ENCODE assay signal across 15 cellular contexts in the genomic region with DNA sequence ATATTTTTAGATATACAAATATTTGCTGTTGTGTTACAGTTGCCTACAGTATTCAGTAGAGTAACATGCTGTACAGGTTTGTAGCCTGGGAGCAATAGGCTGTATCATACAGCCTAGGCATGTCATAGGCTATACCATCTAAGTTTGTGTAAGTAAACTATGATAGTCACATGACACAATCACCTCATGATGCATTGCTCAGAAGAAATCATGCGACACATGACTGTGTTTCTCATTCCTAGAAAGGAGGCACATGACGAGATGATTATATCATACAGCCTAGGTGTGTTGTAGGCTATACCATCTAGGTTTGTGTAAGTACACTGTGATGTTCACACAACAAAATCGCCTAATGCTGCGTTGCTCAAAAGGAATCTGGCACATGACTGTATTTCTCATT. TPM values are rescaled to one million over a fixed set of nuclear protein-coding genes. Genes with fewer than 3 reads are reported as not detected.
DNase-seq lines count a peak whose midpoint lies in the region; ATAC-seq and TF ChIP-seq lines count a peak whose summit lies in the region.
"Had no signal": no experiment of that assay in that cellular context is flagged by ENCODE, and none has a peak within 500 bp of the region (broad histone marks: within the 10 kb centered on the region; RNA-seq: fewer than 3 reads in every experiment).

No MANE protein-coding gene starts in this region.

- POLR2A ChIA-PET in Panc1 (lab: Charles Lee): no interaction called here

- BruUV-seq in Panc1 (replicated peaks; lab: Mats Ljungman, UMichigan): no TSS peak

- no peak overlapping the region for H3K4me3 Mint-ChIP-seq in stimulated activated effector memory CD8-positive, alpha-beta T cell treated with anti-CD3 and anti-CD28 coated beads, Interleukin-12 subunit alpha, Interleukin-12 subunit beta, amount 100 ng/mL, for 72 hours

- no peaks in the 10 kb centered on the region for H3K9me3 ChIP-seq in Panc1 (ENCODE audit: control insufficient read depth, insufficient read depth, low read depth, low read length)

- H3K4me3 ChIP-seq in Panc1 (ENCODE audit: low read depth in 2 of 2, low read length in 2 of 2) (no peak overlapping the region), epithelial cell of esophagus (ENCODE audit: low read length) (no peak overlapping the region)
- H3K4me3 ChIP-seq: GM23248 had no signal

- in situ Hi-C loops in Panc1 (cut with HindIII; ENCODE audit: low pct_unique_long_range_greater_than_20kb, low sequenced_read_pairs): no loop called here

- H3K27ac Mint-ChIP-seq in stimulated activated effector memory CD8-positive, alpha-beta T cell treated with anti-CD3 and anti-CD28 coated beads, Interleukin-12 subunit alpha, Interleukin-12 subunit beta, amount 100 ng/mL, for 72 hours: no peak overlapping the region

- intact Hi-C loops in Panc1 (cut with micrococcal nuclease; ENCODE audit: unreplicated experiment): no loop called here

- H3K4me1 ChIP-seq in Panc1 (ENCODE audit: control insufficient read depth, insufficient read depth, low read length): no peaks in the 10 kb centered on the region

- H3K36me3 ChIP-seq in Panc1 (ENCODE audit: control insufficient read depth, insufficient read depth, low read length): no peaks in the 10 kb centered on the region

- DNase-seq in activated CD4-positive, CD25-positive, alpha-beta regulatory T cell (lab: John Stamatoyannopoulos, UW): no peak
- DNase-seq in Panc1 (ENCODE audit: low read depth, low spot score): peak; percentile 12
- DNase-seq in epithelial cell of esophagus (ENCODE audit: low read depth): peak; percentile 53
- no peak for DNase-seq in stimulated activated effector memory CD8-positive, alpha-beta T cell treated with anti-CD3 and anti-CD28 coated beads, Interleukin-12 subunit alpha, Interleukin-12 subunit beta, amount 100 ng/mL, for 72 hours (ENCODE audit: low spot score in 2 of 2)
- no peak for DNase-seq in GDM1 (lab: John Stamatoyannopoulos, UW)
- no peak for DNase-seq in A172 (ENCODE audit: low spot score)
- DNase-seq: DMS53, GM23248, NCI-H2171, SHP77 treated with DMSO at 0.1 percent for 48 hours had no signal

- H3K27me3 ChIP-seq in Panc1 (ENCODE audit: control insufficient read depth, insufficient read depth, low read length): no peaks in the 10 kb centered on the region

- CTCF ChIA-PET in Panc1 (lab: Charles Lee): no interaction called here

- ATAC-seq in activated CD4-positive, CD25-positive, alpha-beta regulatory T cell treated with anti-CD3 and anti-CD28 coated beads, Interleukin-2, amount 50 U/mL, for 24 hours: peak; percentile 36 to 38
- ATAC-seq in Panc1 (no peak), GM21529 (IDR thresholded peaks at IDR 0.05; ENCODE audit: unreplicated experiment) (no peak)
- ATAC-seq in stimulated activated effector memory CD8-positive, alpha-beta T cell treated with anti-CD3 and anti-CD28 coated beads, Interleukin-12 subunit alpha, Interleukin-12 subunit beta, amount 100 ng/mL, for 72 hours: peak; percentile 76

- no peaks in the 10 kb centered on the region for H3K36me3 Mint-ChIP-seq in stimulated activated effector memory CD8-positive, alpha-beta T cell treated with anti-CD3 and anti-CD28 coated beads, Interleukin-12 subunit alpha, Interleukin-12 subunit beta, amount 100 ng/mL, for 72 hours

- H3K27ac ChIP-seq in Panc1 (ENCODE audit: low read length): no peak overlapping the region
- H3K27ac ChIP-seq: C4-2B, GM23248, HL-60, KMS-11 had no signal

- TF ChIP-seq CTCF in Panc1 (IDR thresholded peaks at IDR 0.05) (no peak), epithelial cell of esophagus (IDR thresholded peaks at IDR 0.05; ENCODE audit: insufficient read depth, low read depth, low read length, missing control alignments) (no peak)

- no peaks in the 10 kb centered on the region for H3K9me3 Mint-ChIP-seq in stimulated activated effector memory CD8-positive, alpha-beta T cell treated with anti-CD3 and anti-CD28 coated beads, Interleukin-12 subunit alpha, Interleukin-12 subunit beta, amount 100 ng/mL, for 72 hours

- no peaks in the 10 kb centered on the region for H3K4me1 Mint-ChIP-seq in stimulated activated effector memory CD8-positive, alpha-beta T cell treated with anti-CD3 and anti-CD28 coated beads, Interleukin-12 subunit alpha, Interleukin-12 subunit beta, amount 100 ng/mL, for 72 hours

RNA-seq across cellular contexts. Expression of gene NOPCHAP1, which starts 31.9 kb away (rescaled TPM):
- total RNA-seq in Panc1 (2021; ENCODE audit: unreplicated experiment): 24.0 TPM
- 20.8 TPM for polyA plus RNA-seq in Panc1 (2012; ENCODE audit: insufficient read length)
- total RNA-seq in A172 (2014; rRNA removed; shearing (Covaris generic)): 8.5 and 10.5 TPM in 2 replicates

RNA-seq across cellular contexts. Expression of gene SLC41A2, which starts 59.9 kb away (rescaled TPM):
- 27.3 TPM for total RNA-seq in Panc1 (2021; ENCODE audit: unreplicated experiment)
- polyA plus RNA-seq in Panc1 (2012; ENCODE audit: insufficient read length): 7.4 TPM
- 22.3 and 34.7 TPM in 2 replicates for total RNA-seq in A172 (2014; rRNA removed; shearing (Covaris generic))

Comparison
In these comparisons a context has a peak if more than half of its experiments do, and no peak if none do; other contexts are left out.
1. ATAC-seq: peak in activated CD4-positive, CD25-positive, alpha-beta regulatory T cell treated with anti-CD3 and anti-CD28 coated beads, Interleukin-2, amount 50 U/mL, for 24 hours (2 of 2) and stimulated activated effector memory CD8-positive, alpha-beta T cell treated with anti-CD3 and anti-CD28 coated beads, Interleukin-12 subunit alpha, Interleukin-12 subunit beta, amount 100 ng/mL, for 72 hours (single experiment); none in Panc1 (single experiment) and GM21529 (single experiment).
2. DNase-seq: peak in Panc1 (single experiment) and epithelial cell of esophagus (single experiment); none in activated CD4-positive, CD25-positive, alpha-beta regulatory T cell (0 of 4), stimulated activated effector memory CD8-positive, alpha-beta T cell treated with anti-CD3 and anti-CD28 coated beads, Interleukin-12 subunit alpha, Interleukin-12 subunit beta, amount 100 ng/mL, for 72 hours (0 of 2), GDM1 (single experiment) and A172 (single experiment).